17 cellular contexts compared by ENCODE assay signal in the genomic region with DNA sequence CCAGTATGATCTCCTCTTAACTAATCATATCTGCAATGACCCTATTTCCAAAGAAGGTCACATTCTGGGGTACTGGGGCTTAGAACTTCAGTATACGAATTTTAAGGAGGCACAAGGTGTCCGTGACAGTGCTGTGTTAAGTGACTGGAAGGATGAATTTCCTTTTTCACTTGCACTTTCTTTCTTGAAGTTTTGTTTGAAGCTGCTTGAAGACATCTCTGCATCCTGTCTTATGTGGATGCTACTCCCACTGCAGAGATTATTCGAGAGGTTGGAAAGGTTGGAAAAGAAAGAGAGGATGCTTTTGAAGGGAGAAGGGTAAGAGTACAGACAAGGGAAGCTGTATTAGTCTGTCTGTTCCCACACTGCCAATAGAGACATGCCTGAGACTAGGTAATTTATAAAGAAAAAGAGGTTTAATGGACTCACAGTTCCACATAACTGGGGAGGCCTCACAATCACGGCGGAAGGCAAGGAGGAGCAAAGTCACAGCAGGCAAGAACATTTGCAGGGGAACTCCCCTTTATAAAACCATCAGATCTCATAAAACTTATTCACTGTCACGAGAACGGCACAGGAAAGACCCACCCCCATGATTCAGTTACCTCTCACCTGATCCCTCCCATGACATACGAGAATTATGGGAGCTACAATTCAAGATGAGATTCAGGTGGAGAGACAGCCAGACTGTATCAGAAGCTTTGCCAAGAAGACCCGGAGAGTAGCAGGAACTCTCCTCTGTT. TPM values are rescaled to one million over a fixed set of nuclear protein-coding genes. Genes with fewer than 3 reads are reported as not detected.
DNase-seq lines count a peak whose midpoint lies in the region; ATAC-seq and TF ChIP-seq lines count a peak whose summit lies in the region.
"Had no signal": no experiment of that assay in that cellular context is flagged by ENCODE, and none has a peak within 500 bp of the region (broad histone marks: within the 10 kb centered on the region; RNA-seq: fewer than 3 reads in every experiment).

No MANE protein-coding gene starts in this region.

- H3K4me3 Mint-ChIP-seq in activated CD4-positive, alpha-beta memory T cell treated with anti-CD3 and anti-CD28 coated beads for 36 hours, result peak overlapping the region; percentile 69
- H3K4me3 Mint-ChIP-seq in activated naive CD8-positive, alpha-beta T cell treated with anti-CD3 and anti-CD28 coated beads, Interleukin-2, amount 50 U/mL, for 24 hours, result peak overlapping the region; percentile 70
- H3K4me3 Mint-ChIP-seq in stimulated activated memory B cell treated with anti-CD40 and anti-IgM and Interleukin-4, amounts not matched to agents 10 μg/mL and 1 μg/mL and 100 μg/mL, for 72 hours, result no peak overlapping the region
- H3K4me3 Mint-ChIP-seq: mesothelial cell of epicardium had no signal

- no peak for TF ChIP-seq CTCF in Loucy (conservative IDR thresholded peaks at IDR 0.05; ENCODE audit: low read length)
- no peak for TF ChIP-seq CTCF in omental fat pad (IDR thresholded peaks at IDR 0.05)

- H3K9me3 Mint-ChIP-seq in activated CD4-positive, alpha-beta memory T cell treated with anti-CD3 and anti-CD28 coated beads for 36 hours, result no peaks in the 10 kb centered on the region
- H3K9me3 Mint-ChIP-seq in activated naive CD8-positive, alpha-beta T cell treated with anti-CD3 and anti-CD28 coated beads, Interleukin-2, amount 50 U/mL, for 24 hours, result no peaks in the 10 kb centered on the region
- H3K9me3 Mint-ChIP-seq in stimulated activated memory B cell treated with anti-CD40 and anti-IgM and Interleukin-4, amounts not matched to agents 10 μg/mL and 1 μg/mL and 100 μg/mL, for 72 hours, result no peaks in the 10 kb centered on the region
- H3K9me3 Mint-ChIP-seq: mesothelial cell of epicardium had no signal

- peak; percentile 76 for DNase-seq in activated CD4-positive, alpha-beta memory T cell treated with anti-CD3 and anti-CD28 coated beads for 36 hours
- peak; percentile 41 for DNase-seq in activated naive CD8-positive, alpha-beta T cell treated with anti-CD3 and anti-CD28 coated beads, Interleukin-2, amount 50 U/mL, for 24 hours
- peak; percentile 61 for DNase-seq in stimulated activated CD4-positive, alpha-beta T cell treated with anti-CD3 and anti-CD28 coated beads, Interleukin-2, amount 100 ng/mL, for 4 hours (ENCODE audit: low read depth)
- no peak for DNase-seq in GF-D8 (lab: John Stamatoyannopoulos, UW)
- DNase-seq in omental fat pad (ENCODE audit: low spot score), result no peak
- no peak for DNase-seq in GM23248
- DNase-seq: foreskin melanocyte, NCI-H2081 had no signal

- peak; percentile 20 for ATAC-seq in activated naive CD8-positive, alpha-beta T cell treated with anti-CD3 and anti-CD28 coated beads, Interleukin-2, amount 50 U/mL, for 24 hours
- ATAC-seq in stimulated activated memory B cell treated with anti-CD40 and anti-IgM and Interleukin-4, amounts not matched to agents 10 μg/mL and 1 μg/mL and 100 μg/mL, for 72 hours, result no peak
- no peak for ATAC-seq in omental fat pad (ENCODE audit: low FRiP score)

- intact Hi-C loops in activated CD4-positive, alpha-beta memory T cell treated with anti-CD3 and anti-CD28 coated beads for 36 hours (cut with micrococcal nuclease), result loop anchor here (1.0 to 10.0 kb wide), 7 partner anchors 17 to 1761 kb away; no protein-coding TSS in a partner anchor

- no peaks in the 10 kb centered on the region for H3F3A ChIP-seq in Loucy (ENCODE audit: low read depth)
- peaks cover 7% of the 10 kb centered on the region; the same call in 1 of the 2 replicates for H3F3A ChIP-seq in GM23248 (ENCODE audit: insufficient read depth)

- no peak overlapping the region for H3K27ac ChIP-seq in GM23248
- H3K27ac ChIP-seq: suprapubic skin had no signal

- H4K20me1 ChIP-seq in Loucy (ENCODE audit: insufficient read depth, low read length, poor library complexity, severe bottlenecking), result no peaks in the 10 kb centered on the region
- H4K20me1 ChIP-seq in GM23248 (ENCODE audit: insufficient read depth), result no peaks in the 10 kb centered on the region

- H3K79me2 ChIP-seq in Loucy (ENCODE audit: insufficient read depth, low read length) (peaks cover 5% of the 10 kb centered on the region; the same call in 1 of the 2 replicates), GM23248 (ENCODE audit: insufficient read depth) (no peaks in the 10 kb centered on the region)

- H3K4me2 ChIP-seq in Loucy (ENCODE audit: low read depth, low read length, poor library complexity, severe bottlenecking) (peak overlapping the region; percentile 0), GM23248 (ENCODE audit: unreplicated experiment) (no peak overlapping the region)

- no peak overlapping the region for H2AFZ ChIP-seq in Loucy (ENCODE audit: low read length)
- no peak overlapping the region for H2AFZ ChIP-seq in GM23248

- 88% methylated on average over 9 of the region's 9 CpGs for WGBS in GM23248 (ENCODE audit: low coverage in 1 of 2, low lambda C conversion rate in 2 of 2, missing lambda C conversion rate in 2 of 2), 2 experiments

- peak overlapping the region; percentile 92 for H3K27ac Mint-ChIP-seq in activated CD4-positive, alpha-beta memory T cell treated with anti-CD3 and anti-CD28 coated beads for 36 hours
- H3K27ac Mint-ChIP-seq in activated naive CD8-positive, alpha-beta T cell treated with anti-CD3 and anti-CD28 coated beads, Interleukin-2, amount 50 U/mL, for 24 hours, result peak overlapping the region; percentile 94
- no peak overlapping the region for H3K27ac Mint-ChIP-seq in stimulated activated memory B cell treated with anti-CD40 and anti-IgM and Interleukin-4, amounts not matched to agents 10 μg/mL and 1 μg/mL and 100 μg/mL, for 72 hours
- H3K27ac Mint-ChIP-seq: brain, mesothelial cell of epicardium, progenitor cell of endocrine pancreas had no signal

- peaks cover 32% of the 10 kb centered on the region for H3K4me1 ChIP-seq in Loucy (ENCODE audit: insufficient read depth, low read length, poor library complexity, severe bottlenecking)
- no peaks in the 10 kb centered on the region for H3K4me1 ChIP-seq in GM23248 (ENCODE audit: insufficient read depth)
- H3K4me1 ChIP-seq: HAP-1 had no signal

- in situ Hi-C loops in GM23248 (cut with MboI), result no loop called here

- no peak overlapping the region for H3K4me3 ChIP-seq in Loucy (ENCODE audit: low read length, poor library complexity, severe bottlenecking)
- no peak overlapping the region for H3K4me3 ChIP-seq in GM23248
- H3K4me3 ChIP-seq: HAP-1, suprapubic skin had no signal

- H3K27me3 Mint-ChIP-seq in activated CD4-positive, alpha-beta memory T cell treated with anti-CD3 and anti-CD28 coated beads for 36 hours, result no peaks in the 10 kb centered on the region
- H3K27me3 Mint-ChIP-seq in activated naive CD8-positive, alpha-beta T cell treated with anti-CD3 and anti-CD28 coated beads, Interleukin-2, amount 50 U/mL, for 24 hours, result no peaks in the 10 kb centered on the region
- peaks cover under 1% of the 10 kb centered on the region for H3K27me3 Mint-ChIP-seq in stimulated activated memory B cell treated with anti-CD40 and anti-IgM and Interleukin-4, amounts not matched to agents 10 μg/mL and 1 μg/mL and 100 μg/mL, for 72 hours

- CTCF ChIA-PET in activated CD4-positive, alpha-beta memory T cell treated with anti-CD3 and anti-CD28 coated beads for 36 hours (lab: Charles Lee), result interaction anchor here (1.5 to 2.0 kb wide), 2 partner anchors 16 to 130 kb away, joined by 5 to 10 read pairs; no protein-coding TSS in a partner anchor

- POLR2A ChIA-PET in activated CD4-positive, alpha-beta memory T cell treated with anti-CD3 and anti-CD28 coated beads for 36 hours (lab: Charles Lee), result interaction anchor here (0.6 kb wide), 1 partner anchor 103 kb away, joined by 4 read pairs; no protein-coding TSS in a partner anchor

- no peaks in the 10 kb centered on the region for H3K9me3 ChIP-seq in Loucy (ENCODE audit: insufficient read depth, low read depth, low read length)
- H3K9me3 ChIP-seq in GM23248 (ENCODE audit: low read depth), result no peaks in the 10 kb centered on the region
- H3K9me3 ChIP-seq: HAP-1, suprapubic skin had no signal

- H3K4me1 Mint-ChIP-seq in activated CD4-positive, alpha-beta memory T cell treated with anti-CD3 and anti-CD28 coated beads for 36 hours (ENCODE audit: low read depth), result peaks cover 70% of the 10 kb centered on the region
- H3K4me1 Mint-ChIP-seq in activated naive CD8-positive, alpha-beta T cell treated with anti-CD3 and anti-CD28 coated beads, Interleukin-2, amount 50 U/mL, for 24 hours, result peaks cover 81% of the 10 kb centered on the region
- H3K4me1 Mint-ChIP-seq in stimulated activated memory B cell treated with anti-CD40 and anti-IgM and Interleukin-4, amounts not matched to agents 10 μg/mL and 1 μg/mL and 100 μg/mL, for 72 hours, result peaks cover 31% of the 10 kb centered on the region
- H3K4me1 Mint-ChIP-seq: mesothelial cell of epicardium had no signal

- H3K36me3 ChIP-seq in Loucy (ENCODE audit: insufficient read depth, low read length), result no peaks in the 10 kb centered on the region
- no peaks in the 10 kb centered on the region for H3K36me3 ChIP-seq in GM23248 (ENCODE audit: low read depth)
- H3K36me3 ChIP-seq: HAP-1, suprapubic skin had no signal

- H3K27me3 ChIP-seq in Loucy (ENCODE audit: insufficient read depth, low read length, poor library complexity, severe bottlenecking) (no peaks in the 10 kb centered on the region), GM23248 (replicated peaks; ENCODE audit: insufficient read depth) (peaks cover 16% of the 10 kb centered on the region; the same call in 1 of the 2 replicates)
- H3K27me3 ChIP-seq: suprapubic skin had no signal

- H3K36me3 Mint-ChIP-seq in activated CD4-positive, alpha-beta memory T cell treated with anti-CD3 and anti-CD28 coated beads for 36 hours, result peaks cover 17% of the 10 kb centered on the region
- peaks cover 13% of the 10 kb centered on the region for H3K36me3 Mint-ChIP-seq in activated naive CD8-positive, alpha-beta T cell treated with anti-CD3 and anti-CD28 coated beads, Interleukin-2, amount 50 U/mL, for 24 hours (ENCODE audit: low read depth)
- H3K36me3 Mint-ChIP-seq in stimulated activated memory B cell treated with anti-CD40 and anti-IgM and Interleukin-4, amounts not matched to agents 10 μg/mL and 1 μg/mL and 100 μg/mL, for 72 hours, result no peaks in the 10 kb centered on the region

- H3K9ac ChIP-seq in Loucy (ENCODE audit: low read depth, low read length, poor library complexity, severe bottlenecking) (no peak overlapping the region), GM23248 (no peak overlapping the region)

- H3K9me2 ChIP-seq in Loucy (replicated peaks; ENCODE audit: low read depth, low read length) (no peaks in the 10 kb centered on the region), GM23248 (ENCODE audit: insufficient read depth) (no peaks in the 10 kb centered on the region)

RNA-seq across cellular contexts. Expression of gene RNF144A, which starts 3.6 kb away (rescaled TPM):
- total RNA-seq in activated CD4-positive, alpha-beta memory T cell treated with anti-CD3 and anti-CD28 coated beads for 36 hours, result 10 to 100 TPM; 21.4 to 22.7 TPM
- total RNA-seq in omental fat pad, result 10 to 100 TPM; 12.6 to 39.9 (median 16.3) TPM
- total RNA-seq in GM23248 (2014; rRNA removed; shearing (Covaris generic)), result 3.5 and 5.7 TPM in 2 replicates
- 0.60 and 0.67 TPM in 2 replicates for polyA plus RNA-seq in GM23248 (2016; fragmentation: Nextera tagmentation; extraction: Ambion mirVana)

RNA-seq across cellular contexts. Expression of gene RSAD2, which starts 36.0 kb away (rescaled TPM):
- total RNA-seq in activated CD4-positive, alpha-beta memory T cell treated with anti-CD3 and anti-CD28 coated beads for 36 hours, result 1 to 10 TPM; 7.9 to 8.6 TPM
- total RNA-seq in omental fat pad, result 10 to 100 TPM in 1 of 4 donors, 1 to 10 TPM in 2, under 1 TPM in 1; 0.56 to 25.1 (median 3.9) TPM
- not detected in 2 replicates for total RNA-seq in GM23248 (2014; rRNA removed; shearing (Covaris generic))
- polyA plus RNA-seq in GM23248 (2016; fragmentation: Nextera tagmentation; extraction: Ambion mirVana), result not detected in 2 replicates
- total RNA-seq: G401 had no signal

RNA-seq across cellular contexts. Expression of gene CMPK2, which starts 47.9 kb away (rescaled TPM):
- 1 to 10 TPM; 6.6 to 6.8 TPM for total RNA-seq in activated CD4-positive, alpha-beta memory T cell treated with anti-CD3 and anti-CD28 coated beads for 36 hours
- 10 to 100 TPM in 1 of 4 donors, 1 to 10 TPM in 3; 2.9 to 31.1 (median 5.9) TPM for total RNA-seq in omental fat pad
- 0.13 TPM in 1 of 2 replicates, not detected in the other for total RNA-seq in GM23248 (2014; rRNA removed; shearing (Covaris generic))
- polyA plus RNA-seq in GM23248 (2016; fragmentation: Nextera tagmentation; extraction: Ambion mirVana), result 0.11 TPM in 1 of 2 replicates, not detected in the other
- total RNA-seq: G401, LHCN-M2 had no signal

Comparison
In these comparisons a context has a peak if more than half of its experiments do, and no peak if none do; other contexts are left out.
1. DNase-seq: peak in activated CD4-positive, alpha-beta memory T cell treated with anti-CD3 and anti-CD28 coated beads for 36 hours (single experiment), activated naive CD8-positive, alpha-beta T cell treated with anti-CD3 and anti-CD28 coated beads, Interleukin-2, amount 50 U/mL, for 24 hours (single experiment) and stimulated activated CD4-positive, alpha-beta T cell treated with anti-CD3 and anti-CD28 coated beads, Interleukin-2, amount 100 ng/mL, for 4 hours (single experiment); none in GF-D8 (single experiment), omental fat pad (single experiment) and GM23248 (single experiment).